In the genomic region with DNA sequence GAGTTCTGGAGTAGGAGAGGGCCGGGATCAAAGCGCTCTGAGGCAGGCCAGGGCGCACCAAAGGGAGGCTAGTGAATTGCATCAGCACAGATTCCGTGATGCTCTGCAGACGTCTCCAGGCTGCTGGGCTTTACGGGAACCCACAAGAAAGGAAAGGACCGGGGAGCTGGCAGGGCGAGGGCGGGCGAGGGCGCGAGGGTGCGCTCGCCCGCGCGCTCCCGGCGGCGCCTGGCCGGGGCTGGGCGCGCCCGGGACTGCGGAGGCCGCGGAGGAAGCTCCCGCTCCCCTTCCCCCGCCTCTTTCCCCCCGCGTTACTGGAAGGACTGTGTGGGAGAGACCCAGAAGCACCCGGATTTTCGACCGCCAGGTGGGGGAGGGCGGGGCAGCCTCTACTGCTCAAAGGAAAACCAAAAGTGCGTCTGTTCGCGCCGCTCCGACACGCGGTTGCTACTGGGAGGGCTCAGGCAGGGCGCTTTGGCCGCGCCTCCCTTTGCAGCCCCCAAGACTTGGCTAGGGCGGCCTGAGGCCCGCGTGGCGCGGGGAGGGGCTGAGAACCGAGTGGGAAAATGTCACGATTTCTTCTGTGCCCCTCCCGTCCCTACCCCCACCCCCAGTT, we compare ENCODE assay signal across 8 cellular contexts. TPM values are rescaled to one million over a fixed set of nuclear protein-coding genes. Genes with fewer than 3 reads are reported as not detected.
DNase-seq lines count a peak whose midpoint lies in the region; ATAC-seq and TF ChIP-seq lines count a peak whose summit lies in the region.

No MANE protein-coding gene starts in this region.

- intact Hi-C loops in right lobe of liver (cut with DNase I), result loop anchor here in 1 of 2 donors (5.0 kb wide), 1 partner anchor 48 kb away; no protein-coding TSS in a partner anchor

- peak; percentile 22 for ATAC-seq in GM21529 (IDR thresholded peaks at IDR 0.05; ENCODE audit: unreplicated experiment)
- ATAC-seq in right lobe of liver, result peak; percentile 3 to 32 (median 14)
- no peak for ATAC-seq in HG03025 (IDR thresholded peaks at IDR 0.05; ENCODE audit: low FRiP score, unreplicated experiment)

- H3K36me3 ChIP-seq in right lobe of liver, result no peaks in the 10 kb centered on the region

- WGBS in right lobe of liver (ENCODE audit: insufficient coverage, low coverage, low lambda C conversion rate, missing lambda C conversion rate), result 0% methylated on average over 10 of the region's 53 CpGs

- H3K4me3 ChIP-seq in right lobe of liver, result peak overlapping the region; percentile 77 to 85 (median 78)

- DNase-seq in C1 segment of cervical spinal cord (lab: John Stamatoyannopoulos, UW) (peak in 13 of 14 donors; percentile 55 to 90 (median 79)), NCI-H345 treated with DMSO at 0.1 percent for 48 hours (lab: John Stamatoyannopoulos, UW; ENCODE audit: unreplicated experiment) (peak; percentile 66), dermis blood vessel endothelial cell (peak; percentile 88), right lobe of liver (peak; percentile 80 to 93 (median 87))
- peak; percentile 97 to 98 for DNase-seq in activated CD4-positive, alpha-beta T cell treated with anti-CD3 and anti-CD28 coated beads, Interleukin-2, amount 50 U/mL, for 48 hours
- peak; percentile 91 for DNase-seq in stimulated activated CD4-positive, alpha-beta T cell treated with anti-CD3 and anti-CD28 coated beads, Interleukin-4, amount 100 ng/mL, for 1 hour

- H3K4me1 ChIP-seq in right lobe of liver, result peaks cover 0 to 16% (median 0%) of the 10 kb centered on the region in 4 donors

- no peaks in the 10 kb centered on the region for H3K9me3 ChIP-seq in right lobe of liver

- H3K27me3 ChIP-seq in right lobe of liver, result no peaks in the 10 kb centered on the region

- peak; percentile 64 for TF ChIP-seq POLR2A in right lobe of liver (IDR thresholded peaks at IDR 0.05)

- H3K27ac ChIP-seq in right lobe of liver, result peak overlapping the region; percentile 99 to 100 (median 99)

- TF ChIP-seq CTCF in right lobe of liver (IDR thresholded peaks at IDR 0.05), result peak in 2 of 4 donors; percentile 18 to 23

RNA-seq across cellular contexts. Expression of a gene that starts 2.3 kb away (rescaled TPM):
- 58.4 and 59.1 TPM in 2 replicates for total RNA-seq in dermis blood vessel endothelial cell
- total RNA-seq in right lobe of liver, result 10 to 100 TPM in 4 of 6 experiments, 1 to 10 TPM in 2; 8.1 to 70.7 (median 14.9) TPM
